Comparison of ENCODE assay signal across 24 cellular contexts in genomic region chr10:23351914-23352313, GRCh38. TPM values are rescaled to one million over a fixed set of nuclear protein-coding genes. Genes with fewer than 3 reads are reported as not detected.
DNase-seq lines count a peak whose midpoint lies in the region; ATAC-seq and TF ChIP-seq lines count a peak whose summit lies in the region.
"Had no signal": no experiment of that assay in that cellular context is flagged by ENCODE, and none has a peak within 500 bp of the region (broad histone marks: within the 10 kb centered on the region; RNA-seq: fewer than 3 reads in every experiment).

No MANE protein-coding gene starts in this region.

- POLR2A ChIA-PET in HCT116 (lab: Charles Lee) (no interaction called here), T-cell (lab: Charles Lee) (no interaction called here)

- H4K20me1 ChIP-seq in HCT116 (ENCODE audit: insufficient read depth) = no peaks in the 10 kb centered on the region

- H3K4me1 Mint-ChIP-seq in stimulated activated naive CD8-positive, alpha-beta T cell treated with anti-CD3 and anti-CD28 coated beads, Interleukin-15, amount 100 ng/mL, for 72 hours = no peaks in the 10 kb centered on the region
- no peaks in the 10 kb centered on the region for H3K4me1 Mint-ChIP-seq in T-cell
- H3K4me1 Mint-ChIP-seq: activated CD4-positive, alpha-beta T cell treated with anti-CD3 and anti-CD28 coated beads for 36 hours; naive thymus-derived CD4-positive, alpha-beta T cell; stimulated activated naive B cell treated with anti-CD40 and anti-IgM and Interleukin-4, amounts not matched to agents 10 μg/mL and 1 μg/mL and 100 μg/mL, for 72 hours had no signal

- DNase-seq in HCT116 (ENCODE audit: low read depth, low spot score) (no peak), adipocyte (ENCODE audit: low read depth) (peak; percentile 77), fibroblast of the aortic adventitia (ENCODE audit: low read depth) (peak; percentile 28), pons (ENCODE audit: low spot score) (no peak), T-cell (no peak)
- DNase-seq in stimulated activated naive CD8-positive, alpha-beta T cell treated with anti-CD3 and anti-CD28 coated beads, Interleukin-15, amount 100 ng/mL, for 72 hours = no peak
- DNase-seq: activated CD4-positive, alpha-beta T cell treated with anti-CD3 and anti-CD28 coated beads for 36 hours; activated CD8-positive, alpha-beta memory T cell treated with anti-CD3 and anti-CD28 coated beads, Interleukin-2, amount 50 U/mL, for 4 hours; activated gamma-delta T cell; dorsolateral prefrontal cortex; foreskin melanocyte; GOT3; Kasumi-1; naive thymus-derived CD4-positive, alpha-beta T cell; NCI-H187; stimulated activated CD4-positive, alpha-beta T cell treated with anti-CD3 and anti-CD28 coated beads, Interleukin-12 subunit alpha, Interleukin-12 subunit beta, amount 100 ng/mL, for 4 hours; stimulated activated naive B cell treated with anti-CD40 and anti-IgM and Interleukin-4, amounts not matched to agents 10 μg/mL and 1 μg/mL and 100 μg/mL, for 72 hours; T1000 had no signal

- H2AFZ ChIP-seq in ACC112 (ENCODE audit: low read length, unreplicated experiment) = no peak overlapping the region
- no peak overlapping the region for H2AFZ ChIP-seq in HCT116 (ENCODE audit: low read depth, low read length, poor library complexity, severe bottlenecking)

- H3K4me3 ChIP-seq in ACC112 (ENCODE audit: low read depth, low read length) (no peak overlapping the region), HCT116 (replicated peaks in 1 of 2; ENCODE audit: low read depth in 1 of 2, low read length in 2 of 2) (no peak overlapping the region), adipocyte (ENCODE audit: low read length) (no peak overlapping the region), fibroblast of the aortic adventitia (ENCODE audit: low read depth, low read length) (no peak overlapping the region)
- H3K4me3 ChIP-seq: dorsolateral prefrontal cortex, lung had no signal

- H3K27ac ChIP-seq in ACC112 (ENCODE audit: low read depth, low read length) (peak overlapping the region; percentile 52; the same call in 1 of the 2 replicates), HCT116 (ENCODE audit: low read depth, low read length) (no peak overlapping the region)
- H3K27ac ChIP-seq: dorsolateral prefrontal cortex had no signal

- H3K4me1 ChIP-seq in ACC112 (ENCODE audit: control insufficient read depth, insufficient read depth, low read length, unreplicated experiment) (peaks cover 11% of the 10 kb centered on the region), HCT116 (ENCODE audit: control insufficient read depth in 1 of 2, insufficient read depth in 2 of 2, low read length in 2 of 2) (peaks cover 0 to 4% of the 10 kb centered on the region in 2 experiments; a peak in 1 of 4 replicates), adipocyte (ENCODE audit: control insufficient read depth, insufficient read depth, low read length) (peaks cover 18% of the 10 kb centered on the region)

- H3K36me3 ChIP-seq in ACC112 (ENCODE audit: insufficient read depth, low read length) = no peaks in the 10 kb centered on the region
- no peaks in the 10 kb centered on the region for H3K36me3 ChIP-seq in HCT116 (ENCODE audit: control insufficient read depth in 1 of 2, insufficient read depth in 2 of 2, low read length in 2 of 2)
- no peaks in the 10 kb centered on the region for H3K36me3 ChIP-seq in adipocyte (ENCODE audit: control insufficient read depth, insufficient read depth, low read length, severe bottlenecking)

- no peak for ATAC-seq in HCT116
- no peak for ATAC-seq in stimulated activated naive CD8-positive, alpha-beta T cell treated with anti-CD3 and anti-CD28 coated beads, Interleukin-15, amount 100 ng/mL, for 72 hours
- no peak for ATAC-seq in T-cell (replicated peaks in 1 of 4)
- no peak for ATAC-seq in HG03378 (IDR thresholded peaks at IDR 0.05; ENCODE audit: unreplicated experiment)
- ATAC-seq: activated CD4-positive, alpha-beta T cell treated with anti-CD3 and anti-CD28 coated beads for 36 hours; naive thymus-derived CD4-positive, alpha-beta T cell; stimulated activated naive B cell treated with anti-CD40 and anti-IgM and Interleukin-4, amounts not matched to agents 10 μg/mL and 1 μg/mL and 100 μg/mL, for 72 hours had no signal

- H3K9me3 Mint-ChIP-seq in stimulated activated naive CD8-positive, alpha-beta T cell treated with anti-CD3 and anti-CD28 coated beads, Interleukin-15, amount 100 ng/mL, for 72 hours = no peaks in the 10 kb centered on the region
- no peaks in the 10 kb centered on the region for H3K9me3 Mint-ChIP-seq in T-cell

- TF ChIP-seq RAD21 in HCT116 (IDR thresholded peaks at IDR 0.05; ENCODE audit: low read depth) = no peak

- H3K27me3 ChIP-seq in ACC112 (ENCODE audit: insufficient read depth, low read length) (no peaks in the 10 kb centered on the region), HCT116 (ENCODE audit: insufficient read depth, low read length) (no peaks in the 10 kb centered on the region), adipocyte (replicated peaks; ENCODE audit: control insufficient read depth, insufficient read depth, low read length) (no peaks in the 10 kb centered on the region)
- H3K27me3 ChIP-seq: dorsolateral prefrontal cortex had no signal

- no peak for TF ChIP-seq CTCF in HCT116 (IDR thresholded peaks at IDR 0.05 in 2 of 3, conservative IDR thresholded peaks at IDR 0.05 in 1 of 3; ENCODE audit: borderline replicate concordance in 1 of 3, insufficient read depth in 1 of 3, low read depth in 2 of 3, low read length in 2 of 3)
- no peak for TF ChIP-seq CTCF in fibroblast of the aortic adventitia (IDR thresholded peaks at IDR 0.05; ENCODE audit: insufficient read depth, low read length)

- no peak overlapping the region for H3K27ac Mint-ChIP-seq in stimulated activated naive CD8-positive, alpha-beta T cell treated with anti-CD3 and anti-CD28 coated beads, Interleukin-15, amount 100 ng/mL, for 72 hours
- no peak overlapping the region for H3K27ac Mint-ChIP-seq in T-cell
- H3K27ac Mint-ChIP-seq: activated CD4-positive, alpha-beta T cell treated with anti-CD3 and anti-CD28 coated beads for 36 hours; naive thymus-derived CD4-positive, alpha-beta T cell; progenitor cell of endocrine pancreas; stimulated activated naive B cell treated with anti-CD40 and anti-IgM and Interleukin-4, amounts not matched to agents 10 μg/mL and 1 μg/mL and 100 μg/mL, for 72 hours had no signal

- no TSS peak for BruUV-seq in HCT116 (replicated peaks; lab: Mats Ljungman, UMichigan)

- no peaks in the 10 kb centered on the region for H3K9me3 ChIP-seq in HCT116 (ENCODE audit: control insufficient read depth in 1 of 2, insufficient read depth in 1 of 2, low read depth in 1 of 2, low read length in 2 of 2)
- no peaks in the 10 kb centered on the region for H3K9me3 ChIP-seq in adipocyte (ENCODE audit: control insufficient read depth, low read length)

- no peak overlapping the region for H3K4me2 ChIP-seq in HCT116 (ENCODE audit: low read length)

- TF ChIP-seq POLR2A in HCT116 (IDR thresholded peaks at IDR 0.05; ENCODE audit: borderline replicate concordance, extremely low read depth, insufficient read depth, insufficient read length) = no peak

- intact Hi-C loops in HCT116 (cut with micrococcal nuclease) = no loop called here

- no peaks in the 10 kb centered on the region for H3K36me3 Mint-ChIP-seq in T-cell

- H3K9me2 ChIP-seq in HCT116 (ENCODE audit: insufficient read depth) = no peaks in the 10 kb centered on the region

- RAD21 ChIA-PET in HCT116 (lab: Charles Lee; ENCODE audit: low non-redundant PET in 1 of 2, low total read pairs in 2 of 2, uncharacterized antibody in 2 of 2, unreplicated experiment in 2 of 2) = no interaction called here

- CTCF ChIA-PET in HCT116 (lab: Charles Lee) = no interaction called here
- CTCF ChIA-PET in T-cell (lab: Charles Lee) = no interaction called here

- H3K4me3 Mint-ChIP-seq in stimulated activated naive CD8-positive, alpha-beta T cell treated with anti-CD3 and anti-CD28 coated beads, Interleukin-15, amount 100 ng/mL, for 72 hours = no peak overlapping the region
- H3K4me3 Mint-ChIP-seq in T-cell = no peak overlapping the region
- H3K4me3 Mint-ChIP-seq: activated CD4-positive, alpha-beta T cell treated with anti-CD3 and anti-CD28 coated beads for 36 hours; naive thymus-derived CD4-positive, alpha-beta T cell; stimulated activated naive B cell treated with anti-CD40 and anti-IgM and Interleukin-4, amounts not matched to agents 10 μg/mL and 1 μg/mL and 100 μg/mL, for 72 hours had no signal

- H3K79me2 ChIP-seq in ACC112 (ENCODE audit: control insufficient read depth, insufficient read depth, low read length, unreplicated experiment) (no peaks in the 10 kb centered on the region), HCT116 (ENCODE audit: insufficient read depth, low read length) (no peaks in the 10 kb centered on the region)

- H3K27me3 Mint-ChIP-seq in stimulated activated naive CD8-positive, alpha-beta T cell treated with anti-CD3 and anti-CD28 coated beads, Interleukin-15, amount 100 ng/mL, for 72 hours = peaks cover 8% of the 10 kb centered on the region
- H3K27me3 Mint-ChIP-seq in T-cell = peaks cover 0 to 2% of the 10 kb centered on the region in 2 donors

- H3K9ac ChIP-seq in HCT116 (ENCODE audit: low read length) (no peak overlapping the region), adipocyte (ENCODE audit: low read length) (no peak overlapping the region)

TF ChIP-seq in HCT116, 20 proteins besides CTCF, POLR2A, EP300 and RAD21:
- TF ChIP-seq JUND (IDR thresholded peaks at IDR 0.05) = no peak
- peak; percentile 79 for TF ChIP-seq CEBPB (IDR thresholded peaks at IDR 0.05; ENCODE audit: low read depth)

RNA-seq across cellular contexts. Expression of gene C10orf67, which starts 7.3 kb away (rescaled TPM):
- total RNA-seq in HCT116 (2021; ENCODE audit: unreplicated experiment) = not detected
- not detected in 2 replicates for polyA plus RNA-seq in HCT116 (2012)
- total RNA-seq in fibroblast of the aortic adventitia (ENCODE audit: low replicate concordance) = 0.09 TPM in 1 of 2 replicates, not detected in the other
- under 1 TPM in 1 of 5 donors, not detected in 4; 0.13 TPM for total RNA-seq in T-cell
- total RNA-seq: naive thymus-derived CD4-positive, alpha-beta T cell; NCI-H460; progenitor cell of endocrine pancreas; ureter had no signal
- polyA plus RNA-seq: naive thymus-derived CD4-positive, alpha-beta T cell had no signal

Comparison
In these comparisons a context has a peak if more than half of its experiments do, and no peak if none do; other contexts are left out.
1. DNase-seq: peak in adipocyte (single experiment) and fibroblast of the aortic adventitia (single experiment); none in HCT116 (single experiment), stimulated activated naive CD8-positive, alpha-beta T cell treated with anti-CD3 and anti-CD28 coated beads, Interleukin-15, amount 100 ng/mL, for 72 hours (0 of 2), pons (single experiment) and T-cell (0 of 34).